ENCODE assay signal across 14 cellular contexts in the genomic region with DNA sequence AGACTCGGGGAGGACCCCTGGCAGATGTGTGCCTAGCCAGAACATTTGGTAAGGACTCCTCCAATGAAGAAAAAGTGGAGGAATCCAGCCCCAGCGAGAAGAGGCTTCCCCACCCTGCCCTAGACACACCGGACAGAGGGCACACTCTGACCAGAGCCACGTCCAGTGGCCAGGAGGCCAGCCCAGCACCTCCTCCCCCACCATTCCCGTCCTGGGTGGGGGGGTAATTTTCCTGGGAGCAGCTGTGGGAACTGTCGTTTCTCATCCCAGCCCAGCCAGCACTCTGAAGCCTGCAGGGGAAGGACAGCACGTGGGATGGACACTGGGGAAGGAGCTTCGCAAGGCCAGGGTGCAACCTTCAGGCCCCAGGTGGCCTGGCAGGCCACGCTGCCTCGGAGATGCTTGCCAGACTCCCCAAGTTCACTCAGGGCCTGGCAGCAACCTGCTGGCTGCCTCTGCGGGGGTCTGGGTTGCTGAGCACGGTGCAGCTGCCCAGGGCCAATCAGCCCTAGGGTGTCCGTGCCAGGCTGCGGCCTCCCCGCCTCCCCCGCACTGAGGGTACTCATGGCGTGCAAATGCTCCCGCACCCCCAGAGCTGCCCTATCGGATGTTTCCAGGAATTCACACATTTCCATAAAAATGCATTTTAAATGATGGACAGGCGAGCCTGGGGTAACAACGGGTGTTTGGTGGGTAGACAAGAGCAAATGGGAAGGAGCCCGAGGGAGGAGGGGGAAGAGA. TPM values are rescaled to one million over a fixed set of nuclear protein-coding genes. Genes with fewer than 3 reads are reported as not detected.
DNase-seq lines count a peak whose midpoint lies in the region; ATAC-seq and TF ChIP-seq lines count a peak whose summit lies in the region.
"Had no signal": no experiment of that assay in that cellular context is flagged by ENCODE, and none has a peak within 500 bp of the region (broad histone marks: within the 10 kb centered on the region; RNA-seq: fewer than 3 reads in every experiment).

No MANE protein-coding gene starts in this region.

- no peak for TF ChIP-seq POLR2A in esophagus muscularis mucosa (IDR thresholded peaks at IDR 0.05; ENCODE audit: low read depth)

- H3K36me3 ChIP-seq in esophagus muscularis mucosa: no peaks in the 10 kb centered on the region
- H3K36me3 ChIP-seq: BE2C had no signal

- H3K4me3 ChIP-seq in esophagus muscularis mucosa: no peak overlapping the region

- POLR2A ChIA-PET in WTC11 (lab: Charles Lee): interaction anchor here (0.5 kb wide), 1 partner anchor 1432 kb away, joined by 3 read pairs; no protein-coding TSS in a partner anchor

- 10% methylated on average over 9 of the region's 22 CpGs for WGBS in esophagus muscularis mucosa

- ATAC-seq in WTC11 (no peak), GM21723 (IDR thresholded peaks at IDR 0.05; ENCODE audit: unreplicated experiment) (no peak)
- ATAC-seq in stimulated activated memory B cell treated with anti-CD40 and anti-IgM and Interleukin-4, amounts not matched to agents 10 μg/mL and 1 μg/mL and 100 μg/mL, for 72 hours: no peak
- ATAC-seq: foreskin keratinocyte had no signal

- intact Hi-C loops in activated naive CD4-positive, alpha-beta T cell treated with anti-CD3 and anti-CD28 coated beads for 36 hours (cut with micrococcal nuclease): loop anchor here (1.0 to 5.0 kb wide), 4 partner anchors 11 to 351 kb away; no protein-coding TSS in a partner anchor
- intact Hi-C loops in esophagus muscularis mucosa (cut with DNase I): no loop called here

- H3K27ac Mint-ChIP-seq in activated naive CD4-positive, alpha-beta T cell treated with anti-CD3 and anti-CD28 coated beads for 36 hours: peak overlapping the region; percentile 36
- no peak overlapping the region for H3K27ac Mint-ChIP-seq in WTC11
- no peak overlapping the region for H3K27ac Mint-ChIP-seq in stimulated activated memory B cell treated with anti-CD40 and anti-IgM and Interleukin-4, amounts not matched to agents 10 μg/mL and 1 μg/mL and 100 μg/mL, for 72 hours

- no peaks in the 10 kb centered on the region for H3K36me3 Mint-ChIP-seq in activated naive CD4-positive, alpha-beta T cell treated with anti-CD3 and anti-CD28 coated beads for 36 hours (ENCODE audit: low read depth)
- H3K36me3 Mint-ChIP-seq in WTC11: no peaks in the 10 kb centered on the region; the same call in 1 of the 2 replicates
- no peaks in the 10 kb centered on the region for H3K36me3 Mint-ChIP-seq in stimulated activated memory B cell treated with anti-CD40 and anti-IgM and Interleukin-4, amounts not matched to agents 10 μg/mL and 1 μg/mL and 100 μg/mL, for 72 hours

- no peak for TF ChIP-seq EP300 in esophagus muscularis mucosa (IDR thresholded peaks at IDR 0.05)

- CTCF ChIA-PET in activated naive CD4-positive, alpha-beta T cell treated with anti-CD3 and anti-CD28 coated beads for 36 hours (lab: Charles Lee): interaction anchor here (0.6 kb wide), 1 partner anchor 456 kb away, joined by 3 read pairs; no protein-coding TSS in a partner anchor
- CTCF ChIA-PET in WTC11 (lab: Charles Lee): interaction anchor here (0.6 to 3.1 kb wide), 3 partner anchors 76 to 84 kb away, joined by 3 to 10 read pairs (median 3); no protein-coding TSS in a partner anchor

- peaks cover 23% of the 10 kb centered on the region for H3K4me1 Mint-ChIP-seq in activated naive CD4-positive, alpha-beta T cell treated with anti-CD3 and anti-CD28 coated beads for 36 hours (ENCODE audit: low read depth)
- peaks cover 35% of the 10 kb centered on the region for H3K4me1 Mint-ChIP-seq in WTC11
- peaks cover 38% of the 10 kb centered on the region for H3K4me1 Mint-ChIP-seq in stimulated activated memory B cell treated with anti-CD40 and anti-IgM and Interleukin-4, amounts not matched to agents 10 μg/mL and 1 μg/mL and 100 μg/mL, for 72 hours

- H3K9me3 Mint-ChIP-seq in activated naive CD4-positive, alpha-beta T cell treated with anti-CD3 and anti-CD28 coated beads for 36 hours: no peaks in the 10 kb centered on the region
- no peaks in the 10 kb centered on the region for H3K9me3 Mint-ChIP-seq in WTC11
- H3K9me3 Mint-ChIP-seq in stimulated activated memory B cell treated with anti-CD40 and anti-IgM and Interleukin-4, amounts not matched to agents 10 μg/mL and 1 μg/mL and 100 μg/mL, for 72 hours: no peaks in the 10 kb centered on the region

- no peak for DNase-seq in activated naive CD4-positive, alpha-beta T cell treated with anti-CD3 and anti-CD28 coated beads for 36 hours
- DNase-seq in activated naive CD4-positive, alpha-beta T cell treated with Interleukin-2 at 50 U/mL for 16 hours: no peak
- DNase-seq in WTC11 (ENCODE audit: low spot score): no peak
- DNase-seq in islet precursor cell: peak; percentile 56
- DNase-seq in effector CD8-positive, alpha-beta T cell (lab: John Stamatoyannopoulos, UW): no peak
- no peak for DNase-seq in esophagus muscularis mucosa (ENCODE audit: extremely low spot score)
- DNase-seq: BE2C; foreskin keratinocyte; GDM1; stimulated activated CD8-positive, alpha-beta memory T cell treated with anti-CD3 and anti-CD28 coated beads, Interleukin-4, amount 100 ng/mL, for 48 hours had no signal

- peak overlapping the region; percentile 42 for H3K4me3 Mint-ChIP-seq in activated naive CD4-positive, alpha-beta T cell treated with anti-CD3 and anti-CD28 coated beads for 36 hours
- peak overlapping the region; percentile 14; the same call in 1 of the 2 replicates for H3K4me3 Mint-ChIP-seq in WTC11
- peak overlapping the region; percentile 27 for H3K4me3 Mint-ChIP-seq in stimulated activated memory B cell treated with anti-CD40 and anti-IgM and Interleukin-4, amounts not matched to agents 10 μg/mL and 1 μg/mL and 100 μg/mL, for 72 hours

- peaks cover 16 to 97% (median 81%) of the 10 kb centered on the region in 4 donors for H3K27me3 ChIP-seq in esophagus muscularis mucosa

- TF ChIP-seq CTCF in WTC11 (IDR thresholded peaks at IDR 0.05) (no peak), esophagus muscularis mucosa (IDR thresholded peaks at IDR 0.05) (no peak)

- no peak overlapping the region for H3K27ac ChIP-seq in esophagus muscularis mucosa (replicated peaks in 1 of 4)
- H3K27ac ChIP-seq: foreskin keratinocyte had no signal

- peaks cover 44 to 67% (median 56%) of the 10 kb centered on the region in 4 donors for H3K4me1 ChIP-seq in esophagus muscularis mucosa
- H3K4me1 ChIP-seq: BE2C, foreskin keratinocyte had no signal

- peaks cover 75% of the 10 kb centered on the region for H3K27me3 Mint-ChIP-seq in activated naive CD4-positive, alpha-beta T cell treated with anti-CD3 and anti-CD28 coated beads for 36 hours (ENCODE audit: low read depth)
- H3K27me3 Mint-ChIP-seq in WTC11 (ENCODE audit: low read depth): peaks cover 96% of the 10 kb centered on the region
- peaks cover 83% of the 10 kb centered on the region for H3K27me3 Mint-ChIP-seq in stimulated activated memory B cell treated with anti-CD40 and anti-IgM and Interleukin-4, amounts not matched to agents 10 μg/mL and 1 μg/mL and 100 μg/mL, for 72 hours

- no peaks in the 10 kb centered on the region for H3K9me3 ChIP-seq in esophagus muscularis mucosa
- H3K9me3 ChIP-seq: BE2C had no signal

TF ChIP-seq in WTC11, 78 proteins besides CTCF, POLR2A, EP300 and RAD21:
- TF ChIP-seq HMGA2 (CRISPR knock-in tag; IDR thresholded peaks at IDR 0.05) (peak; percentile 25; the same call in 1 of the 2 replicates), RORB (CRISPR knock-in tag; IDR thresholded peaks at IDR 0.05) (no peak), RELA (CRISPR knock-in tag; IDR thresholded peaks at IDR 0.05; ENCODE audit: borderline replicate concordance) (no peak), ESRRA (CRISPR knock-in tag; IDR thresholded peaks at IDR 0.05; ENCODE audit: borderline replicate concordance) (no peak)
- TF ChIP-seq, protein P1, sequence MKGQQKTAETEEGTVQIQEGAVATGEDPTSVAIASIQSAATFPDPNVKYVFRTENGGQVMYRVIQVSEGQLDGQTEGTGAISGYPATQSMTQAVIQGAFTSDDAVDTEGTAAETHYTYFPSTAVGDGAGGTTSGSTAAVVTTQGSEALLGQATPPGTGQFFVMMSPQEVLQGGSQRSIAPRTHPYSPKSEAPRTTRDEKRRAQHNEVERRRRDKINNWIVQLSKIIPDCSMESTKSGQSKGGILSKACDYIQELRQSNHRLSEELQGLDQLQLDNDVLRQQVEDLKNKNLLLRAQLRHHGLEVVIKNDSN (CRISPR knock-in tag; IDR thresholded peaks at IDR 0.05): no peak

RNA-seq across cellular contexts. Expression of a gene that starts 2.0 kb away (rescaled TPM):
- not detected for total RNA-seq in activated naive CD4-positive, alpha-beta T cell treated with anti-CD3 and anti-CD28 coated beads for 36 hours
- total RNA-seq in WTC11 (2021) (not detected in 3 replicates), esophagus muscularis mucosa (under 1 TPM in 1 of 4 donors, not detected in 3; 0.06 TPM)
- total RNA-seq: dermis blood vessel endothelial cell, foreskin keratinocyte, RPMI7951 had no signal
